1 cellular context compared by ENCODE assay signal in genomic region chr16:22053921-22054341, GRCh38.
A peak's percentile ranks its signal among the peaks of the same experiment; 100 is the strongest.
TF ChIP-seq lines count a peak whose summit lies in the region.

No MANE protein-coding gene starts in this region.

TF ChIP-seq in K562, 482 proteins besides CTCF, POLR2A, EP300 and RAD21:
- no peak for TF ChIP-seq FOS (IDR thresholded peaks at IDR 0.05; ENCODE audit: extremely low read depth, insufficient read length)
- TF ChIP-seq ZNF121 (CRISPR knock-in tag; conservative IDR thresholded peaks at IDR 0.05), result peak; percentile 46; the same call in 1 of the 2 replicates
- peak; percentile 52; the same call in 1 of the 2 replicates for TF ChIP-seq C11orf30 (IDR thresholded peaks at IDR 0.05; ENCODE audit: low read depth)
- TF ChIP-seq ZNF316 (IDR thresholded peaks at IDR 0.05), result peak; percentile 38; the same call in 1 of the 2 replicates
- TF ChIP-seq MEIS2 (IDR thresholded peaks at IDR 0.05; ENCODE audit: partially characterized antibody), result peak; percentile 76
- no peak for TF ChIP-seq E2F3 (CRISPR knock-in tag; IDR thresholded peaks at IDR 0.05)
- peak; percentile 49; the same call in 1 of the 2 replicates for TF ChIP-seq MAFG (tag; conservative IDR thresholded peaks at IDR 0.05)
- TF ChIP-seq KHSRP (IDR thresholded peaks at IDR 0.05), result no peak
- TF ChIP-seq PKNOX1 (IDR thresholded peaks at IDR 0.05), result peak; percentile 87
- no peak for TF ChIP-seq PBX2 (CRISPR knock-in tag; IDR thresholded peaks at IDR 0.05; ENCODE audit: low read depth)
- TF ChIP-seq PBX2 (tag; conservative IDR thresholded peaks at IDR 0.05; ENCODE audit: low read depth), result peak; percentile 82
